In genomic region chr6:20455175-20456075, GRCh38 we compare ENCODE assay signal across 12 cellular contexts. TPM values are rescaled to one million over a fixed set of nuclear protein-coding genes. Genes with fewer than 3 reads are reported as not detected.
DNase-seq lines count a peak whose midpoint lies in the region; ATAC-seq, FAIRE-seq and TF ChIP-seq lines count a peak whose summit lies in the region.
"Had no signal": no experiment of that assay in that cellular context is flagged by ENCODE, and none has a peak within 500 bp of the region (broad histone marks: within the 10 kb centered on the region; RNA-seq: fewer than 3 reads in every experiment).

No MANE protein-coding gene starts in this region.

- peak; percentile 19 for FAIRE-seq in K562 (lab: Jason Lieb, UNC)
- FAIRE-seq: GM12878 had no signal

- POLR2A ChIA-PET in K562 (lab: Yijun Ruan, JAX) = interaction anchor here (0.6 to 1.6 kb wide), 6 partner anchors 15 to 54 kb away, joined by 3 to 6 read pairs (median 4); partner anchors contain the start of gene E2F3

- in situ Hi-C loops in K562 (cut with MboI) = no loop called here

- no peak for TF ChIP-seq POLR2A in K562 (conservative IDR thresholded peaks at IDR 0.05)

- 0 out of 2 replicates have a peak, but pooled peaks cover 6% of the 10 kb centered on the region for H4K20me1 ChIP-seq in K562 (replicated peaks; ENCODE audit: control insufficient read depth, insufficient read depth, low read length)

- H3K4me3 ChIP-seq in HFF-Myc (replicated peaks; ENCODE audit: low read depth, low read length) (no peak overlapping the region), K562 (no peak overlapping the region)
- H3K4me3 ChIP-seq: GM12878, neural progenitor cell had no signal

- no peaks in the 10 kb centered on the region for H3K27me3 Mint-ChIP-seq in stimulated activated naive CD8-positive, alpha-beta T cell treated with anti-CD3 and anti-CD28 coated beads, Interleukin-15, amount 100 ng/mL, for 72 hours

- H3K9me1 ChIP-seq in K562 (ENCODE audit: control insufficient read depth, insufficient read depth, low read length) = no peaks in the 10 kb centered on the region

- intact Hi-C loops in K562 (cut with micrococcal nuclease) = loop anchor here (2.0 kb wide), 1 partner anchor 165 kb away; no protein-coding TSS in a partner anchor

- peaks cover 34 to 68% of the 10 kb centered on the region in 2 experiments for H3K4me1 ChIP-seq in K562 (replicated peaks in 1 of 2; ENCODE audit: control insufficient read depth in 2 of 2, insufficient read depth in 2 of 2, low read length in 2 of 2)
- H3K4me1 ChIP-seq: neural progenitor cell had no signal

- peaks cover 55% of the 10 kb centered on the region for H3K36me3 ChIP-seq in K562 (ENCODE audit: control insufficient read depth, insufficient read depth, low read length)
- H3K36me3 ChIP-seq: neural progenitor cell had no signal

- peak overlapping the region; percentile 41 for H3K4me2 ChIP-seq in K562 (ENCODE audit: insufficient read depth, low read length)
- H3K4me2 ChIP-seq: neural progenitor cell had no signal

- H3K9ac ChIP-seq in K562 (ENCODE audit: insufficient read depth in 1 of 2, low read depth in 2 of 2, low read length in 2 of 2) = peak overlapping the region; percentile 29 to 32; a peak in 2 of 4 replicates
- H3K9ac ChIP-seq: neural progenitor cell had no signal

- no peak for TF ChIP-seq CTCF in HFF-Myc (IDR thresholded peaks at IDR 0.05; ENCODE audit: low read depth, low read length, missing control alignments)
- TF ChIP-seq CTCF in K562 (IDR thresholded peaks at IDR 0.05 in 2 of 3, conservative IDR thresholded peaks at IDR 0.05 in 1 of 3; ENCODE audit: insufficient read depth in 2 of 3, low read depth in 1 of 3, low read length in 3 of 3) = no peak

- H3K4me1 Mint-ChIP-seq in stimulated activated naive CD8-positive, alpha-beta T cell treated with anti-CD3 and anti-CD28 coated beads, Interleukin-15, amount 100 ng/mL, for 72 hours = peaks cover 29% of the 10 kb centered on the region
- H3K4me1 Mint-ChIP-seq: neural progenitor cell had no signal

- H3K79me2 ChIP-seq in K562 (ENCODE audit: control insufficient read depth, insufficient read depth, low read length) = peaks cover 98% of the 10 kb centered on the region

- H3K27ac ChIP-seq in K562 (ENCODE audit: extremely low read depth, low read depth, low read length) = peak overlapping the region; percentile 67
- H3K27ac ChIP-seq: epithelial cell of prostate, neural progenitor cell had no signal

- H3K27ac Mint-ChIP-seq in stimulated activated naive CD8-positive, alpha-beta T cell treated with anti-CD3 and anti-CD28 coated beads, Interleukin-15, amount 100 ng/mL, for 72 hours = no peak overlapping the region
- H3K27ac Mint-ChIP-seq: neural progenitor cell had no signal

- H3K9me3 Mint-ChIP-seq in stimulated activated naive CD8-positive, alpha-beta T cell treated with anti-CD3 and anti-CD28 coated beads, Interleukin-15, amount 100 ng/mL, for 72 hours = peaks cover 6 to 9% of the 10 kb centered on the region in 2 donors

- no peaks in the 10 kb centered on the region for H3K9me3 ChIP-seq in K562 (replicated peaks; ENCODE audit: control insufficient read depth, insufficient read depth, low read depth, low read length)

- 32% methylated on average over 5 of the region's 5 CpGs for WGBS in K562 (ENCODE audit: insufficient coverage, low coverage, missing lambda C conversion rate)

- H2AFZ ChIP-seq in K562 (ENCODE audit: low read depth, low read length) = no peak overlapping the region
- H2AFZ ChIP-seq: neural progenitor cell had no signal

- no TSS peak for BruUV-seq in K562 (replicated peaks; lab: Mats Ljungman, UMichigan)

- H3K27me3 ChIP-seq in K562 (ENCODE audit: control insufficient read depth in 2 of 2, insufficient read depth in 2 of 2, low read length in 2 of 2) = no peaks in the 10 kb centered on the region
- H3K27me3 ChIP-seq: neural progenitor cell had no signal

- TF ChIP-seq RAD21 in K562 (CRISPR knock-in tag; conservative IDR thresholded peaks at IDR 0.05 in 1 of 2, IDR thresholded peaks at IDR 0.05 in 1 of 2) = no peak

- H3K4me3 Mint-ChIP-seq in stimulated activated naive CD8-positive, alpha-beta T cell treated with anti-CD3 and anti-CD28 coated beads, Interleukin-15, amount 100 ng/mL, for 72 hours = no peak overlapping the region
- H3K4me3 Mint-ChIP-seq: neural progenitor cell had no signal

- DNase-seq in AG08395 (ENCODE audit: low spot score) (peak; percentile 27), HFF-Myc (ENCODE audit: extremely low read depth, low read depth) (peak; percentile 10), K562 (ENCODE audit: extremely low read depth in 1 of 4, low spot score in 3 of 4) (no peak), kidney tubule cell (ENCODE audit: low spot score) (peak; percentile 16), activated T-cell treated with anti-CD3 and anti-CD28 coated beads for 4 hours (no peak)
- no peak for DNase-seq in stimulated activated naive CD8-positive, alpha-beta T cell treated with anti-CD3 and anti-CD28 coated beads, Interleukin-15, amount 100 ng/mL, for 72 hours
- DNase-seq: aorta had no signal

- TF ChIP-seq EP300 in K562 (IDR thresholded peaks at IDR 0.05; ENCODE audit: low read length) = no peak; the same call in 1 of the 2 replicates

- ATAC-seq in K562 (no peak; the same call in 2 of the 3 replicates), GM18861 (IDR thresholded peaks at IDR 0.05; ENCODE audit: unreplicated experiment) (no peak), HG03108 (IDR thresholded peaks at IDR 0.05; ENCODE audit: unreplicated experiment) (no peak)
- no peak for ATAC-seq in stimulated activated naive CD8-positive, alpha-beta T cell treated with anti-CD3 and anti-CD28 coated beads, Interleukin-15, amount 100 ng/mL, for 72 hours
- ATAC-seq: GM12878 had no signal

- CTCF ChIA-PET in K562 (lab: Yijun Ruan, JAX; ENCODE audit: low intra/inter-chr PET ratio) = interaction anchor here (1.1 kb wide), 1 partner anchor 51 kb away, joined by 8 read pairs; no protein-coding TSS in a partner anchor

TF ChIP-seq in K562, 482 proteins besides CTCF, POLR2A, EP300 and RAD21 (continues in another document):
- TF ChIP-seq BRF2 (IDR thresholded peaks at IDR 0.05; ENCODE audit: borderline replicate concordance, insufficient read depth, insufficient read length) = no peak
- no peak for TF ChIP-seq ZBTB7A (IDR thresholded peaks at IDR 0.05; ENCODE audit: borderline replicate concordance, control insufficient read depth, low read depth, low read length)
- TF ChIP-seq RBM22 (IDR thresholded peaks at IDR 0.05; ENCODE audit: low read depth, low read length, poor library complexity, severe bottlenecking) = no peak
- no peak for TF ChIP-seq DDX20 (tag; IDR thresholded peaks at IDR 0.05; ENCODE audit: low read depth)
- no peak for TF ChIP-seq KLF10 (CRISPR knock-in tag; IDR thresholded peaks at IDR 0.05)
- TF ChIP-seq, protein P1, sequence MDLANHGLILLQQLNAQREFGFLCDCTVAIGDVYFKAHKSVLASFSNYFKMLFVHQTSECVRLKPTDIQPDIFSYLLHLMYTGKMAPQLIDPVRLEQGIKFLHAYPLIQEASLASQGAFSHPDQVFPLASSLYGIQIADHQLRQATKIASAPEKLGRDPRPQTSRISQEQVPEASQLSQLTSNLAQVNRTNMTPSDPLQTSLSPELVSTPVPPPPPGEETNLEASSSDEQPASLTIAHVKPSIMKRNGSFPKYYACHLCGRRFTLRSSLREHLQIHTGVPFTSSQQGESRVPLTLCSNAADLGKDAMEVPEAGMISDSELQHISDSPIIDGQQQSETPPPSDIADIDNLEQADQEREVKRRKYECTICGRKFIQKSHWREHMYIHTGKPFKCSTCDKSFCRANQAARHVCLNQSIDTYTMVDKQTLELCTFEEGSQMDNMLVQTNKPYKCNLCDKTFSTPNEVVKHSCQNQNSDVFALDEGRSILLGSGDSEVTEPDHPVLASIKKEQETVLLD (IDR thresholded peaks at IDR 0.05) = no peak
- no peak for TF ChIP-seq PKNOX1 (IDR thresholded peaks at IDR 0.05)
- no peak for TF ChIP-seq RFX5 (IDR thresholded peaks at IDR 0.05; ENCODE audit: low read depth, low read length)
- no peak for TF ChIP-seq ELF2 (CRISPR knock-in tag; IDR thresholded peaks at IDR 0.05)

RNA-seq across cellular contexts. Expression of gene E2F3, which starts 53.7 kb away (rescaled TPM):
- 24.9 and 55.4 TPM in 2 replicates for total RNA-seq in K562 (2011; cell fraction: chromatin; rRNA removed; ENCODE audit: low replicate concordance)
- total RNA-seq in K562 (2011; cell fraction: nucleolus; rRNA removed) = 17.5 and 22.4 TPM in 2 replicates
- 30.3 and 42.3 TPM in 2 replicates for total RNA-seq in K562 (2011; cell fraction: nucleoplasm; rRNA removed)
- total RNA-seq in K562 (2014; rRNA removed) (11.1 and 13.2 TPM in 2 replicates), K562 (2014; rRNA removed; fragmentation: Illumina TruSeq; extraction: Trizol) (29.6 and 33.6 TPM in 2 replicates), K562 (2015; rRNA removed; fragmentation: Illumina TruSeq; extraction: Trizol) (25.9 and 26.5 TPM in 2 replicates), K562 (2021) (41.3 and 44.7 TPM in 2 replicates)
- polyA plus RNA-seq in K562 (2011; rRNA removed) (26.3 and 31.6 TPM in 2 replicates), K562 (2014; fragmentation: Illumina TruSeq; extraction: Trizol) (41.2 and 41.6 TPM in 2 replicates), K562 (2014; fragmentation: Nextera tagmentation; extraction: Ambion mirVana) (10 to 100 TPM; 11.8 to 14.8 TPM), K562 (2014; rRNA removed) (23.8 and 27.2 TPM in 2 replicates)
- polyA plus RNA-seq in K562 (2011; cell fraction: cytosol; rRNA removed) = 8.7 and 15.4 TPM in 2 replicates
- 40.0 and 46.3 TPM in 2 replicates for polyA plus RNA-seq in K562 (2011; cell fraction: nucleus; rRNA removed)
- 24.2 and 27.2 TPM in 2 replicates for polyA plus RNA-seq in K562 (2012)
- 26.4 and 27.4 TPM in 2 replicates for polyA minus RNA-seq in K562 (2011; rRNA and poly(A)+ RNA removed)
- 15.8 and 21.2 TPM in 2 replicates for polyA minus RNA-seq in K562 (2011; cell fraction: cytosol; rRNA and poly(A)+ RNA removed)
- 12.7 and 14.9 TPM in 2 replicates for polyA minus RNA-seq in K562 (2011; cell fraction: nucleus; rRNA and poly(A)+ RNA removed)

Comparison
In these comparisons a context has a peak if more than half of its experiments do, and no peak if none do; other contexts are left out.
1. DNase-seq: peak in AG08395 (single experiment), HFF-Myc (single experiment) and kidney tubule cell (single experiment); none in K562 (0 of 4), activated T-cell treated with anti-CD3 and anti-CD28 coated beads for 4 hours (single experiment) and stimulated activated naive CD8-positive, alpha-beta T cell treated with anti-CD3 and anti-CD28 coated beads, Interleukin-15, amount 100 ng/mL, for 72 hours (0 of 2).